ENCODE assay signal across 18 cellular contexts in genomic region chr2:167048829-167049228, GRCh38.
DNase-seq lines count a peak whose midpoint lies in the region; ATAC-seq, FAIRE-seq and TF ChIP-seq lines count a peak whose summit lies in the region.
"Had no signal": no experiment of that assay in that cellular context is flagged by ENCODE, and none has a peak within 500 bp of the region (broad histone marks: within the 10 kb centered on the region; RNA-seq: fewer than 3 reads in every experiment).

No MANE protein-coding gene starts in this region.

- H3K4me3 Mint-ChIP-seq in GM23338 = no peak overlapping the region
- H3K4me3 Mint-ChIP-seq: CD8-positive, alpha-beta memory T cell; H9 had no signal

- H3K79me2 ChIP-seq in GM23338 (replicated peaks; ENCODE audit: insufficient read depth) = no peaks in the 10 kb centered on the region

- H3K36me3 ChIP-seq in GM23338 (ENCODE audit: insufficient read depth) (no peaks in the 10 kb centered on the region), small intestine (ENCODE audit: control insufficient read depth in 2 of 2, insufficient read depth in 2 of 2, low read length in 2 of 2) (no peaks in the 10 kb centered on the region)
- H3K36me3 ChIP-seq: BLaER1 treated with 17β-estradiol and CSF1 and Interleukin-3, amounts not matched to agents 10 nM and 100 nM; SJSA1 had no signal

- H2AFZ ChIP-seq in GM23338 = no peak overlapping the region

- no peak overlapping the region for H3K27ac ChIP-seq in GM23338 (ENCODE audit: low read depth)
- no peak overlapping the region for H3K27ac ChIP-seq in small intestine (ENCODE audit: low read depth in 1 of 2, low read length in 1 of 2)
- H3K27ac ChIP-seq: A549; BLaER1 treated with 17β-estradiol and CSF1 and Interleukin-3, amounts not matched to agents 10 nM and 100 nM; SJSA1 had no signal

- ATAC-seq in GM23338 = peak; percentile 86
- ATAC-seq in HG03135 (IDR thresholded peaks at IDR 0.05; ENCODE audit: unreplicated experiment) = no peak
- ATAC-seq in GM21390 (IDR thresholded peaks at IDR 0.05; ENCODE audit: unreplicated experiment) = no peak
- ATAC-seq: A549 had no signal

- H3K9me3 ChIP-seq in small intestine (ENCODE audit: control insufficient read depth, low read depth) = no peaks in the 10 kb centered on the region
- H3K9me3 ChIP-seq: A549; BLaER1 treated with 17β-estradiol and CSF1 and Interleukin-3, amounts not matched to agents 10 nM and 100 nM; SJSA1 had no signal

- H4K20me1 ChIP-seq in GM23338 (replicated peaks; ENCODE audit: insufficient read depth) = no peaks in the 10 kb centered on the region
- H4K20me1 ChIP-seq: BLaER1 treated with 17β-estradiol and CSF1 and Interleukin-3, amounts not matched to agents 10 nM and 100 nM had no signal

- H3K4me1 ChIP-seq in GM23338 (ENCODE audit: insufficient read depth) (no peaks in the 10 kb centered on the region), small intestine (ENCODE audit: control insufficient read depth in 2 of 2, insufficient read depth in 1 of 2, low read depth in 1 of 2, low read length in 1 of 2) (no peaks in the 10 kb centered on the region)
- H3K4me1 ChIP-seq: A549; BLaER1 treated with 17β-estradiol and CSF1 and Interleukin-3, amounts not matched to agents 10 nM and 100 nM had no signal

- peaks cover 5% of the 10 kb centered on the region; the same call in 2 of the 3 replicates for H3K4me1 Mint-ChIP-seq in GM23338
- H3K4me1 Mint-ChIP-seq: CD8-positive, alpha-beta memory T cell had no signal

- H3K4me3 ChIP-seq in GM23338 (no peak overlapping the region), small intestine (ENCODE audit: low read depth in 1 of 2, low read length in 2 of 2) (no peak overlapping the region)
- H3K4me3 ChIP-seq: A549; BLaER1 treated with 17β-estradiol and CSF1 and Interleukin-3, amounts not matched to agents 10 nM and 100 nM; SJSA1 had no signal

- H3K27me3 ChIP-seq in GM23338 (ENCODE audit: insufficient read depth) = no peaks in the 10 kb centered on the region
- no peaks in the 10 kb centered on the region for H3K27me3 ChIP-seq in small intestine (ENCODE audit: control insufficient read depth in 2 of 2, insufficient read depth in 2 of 2, low read length in 2 of 2)
- H3K27me3 ChIP-seq: BLaER1 treated with 17β-estradiol and CSF1 and Interleukin-3, amounts not matched to agents 10 nM and 100 nM; SJSA1 had no signal

- DNase-seq in GM23338 (ENCODE audit: low spot score) (peak; percentile 75), OCI-M1 (lab: John Stamatoyannopoulos, UW) (peak; percentile 21), fibroblast of peridontal ligament (ENCODE audit: extremely low read depth) (peak; percentile 12), midbrain (lab: John Stamatoyannopoulos, UW) (peak; percentile 0), small intestine (no peak)
- DNase-seq: CD8-positive, alpha-beta memory T cell; H9; Karpas-422; NCI-H1105; NCI-H1694 treated with DMSO at 0.1 percent for 48 hours; NCI-H446; NCI-H748 treated with DMSO at 0.1 percent for 48 hours had no signal

- H3K9me3 Mint-ChIP-seq in GM23338 = no peaks in the 10 kb centered on the region
- H3K9me3 Mint-ChIP-seq: H9 had no signal

- no peaks in the 10 kb centered on the region for H3K9me2 ChIP-seq in GM23338 (ENCODE audit: insufficient read depth)

- no peaks in the 10 kb centered on the region for H3K36me3 Mint-ChIP-seq in GM23338 (ENCODE audit: low read depth)
- H3K36me3 Mint-ChIP-seq: CD8-positive, alpha-beta memory T cell had no signal

- no peaks in the 10 kb centered on the region for H3F3A ChIP-seq in GM23338 (replicated peaks; ENCODE audit: low read depth)

- no peak for FAIRE-seq in small intestine (lab: Jason Lieb, UNC)
- FAIRE-seq: A549, GM12892 had no signal

- no peak for TF ChIP-seq CTCF in GM23338 (conservative IDR thresholded peaks at IDR 0.05; ENCODE audit: low read depth in 2 of 2)

- no peak overlapping the region for H3K27ac Mint-ChIP-seq in GM23338
- H3K27ac Mint-ChIP-seq: CD8-positive, alpha-beta memory T cell had no signal

- no peak overlapping the region for H3K4me2 ChIP-seq in GM23338
- H3K4me2 ChIP-seq: A549; BLaER1 treated with 17β-estradiol and CSF1 and Interleukin-3, amounts not matched to agents 10 nM and 100 nM had no signal

- H3K27me3 Mint-ChIP-seq in GM23338 (ENCODE audit: insufficient read depth, low read depth, poor library complexity) = no peaks in the 10 kb centered on the region
- H3K27me3 Mint-ChIP-seq: CD8-positive, alpha-beta memory T cell had no signal

TF ChIP-seq in GM23338, 12 proteins besides CTCF, POLR2A, EP300 and RAD21 (continues in another document):
- TF ChIP-seq ZNF114 (CRISPR knock-in tag; IDR thresholded peaks at IDR 0.05) (no peak), REST (IDR thresholded peaks at IDR 0.05; ENCODE audit: unreplicated experiment) (no peak), EZH2phosphoT487 (IDR thresholded peaks at IDR 0.05; ENCODE audit: unreplicated experiment) (no peak), ETS1 (IDR thresholded peaks at IDR 0.05) (no peak), STAT1 (IDR thresholded peaks at IDR 0.05; ENCODE audit: unreplicated experiment) (no peak), ZNF331 (CRISPR knock-in tag; IDR thresholded peaks at IDR 0.05; ENCODE audit: low read depth) (no peak)
